ENCODE assay signal across 10 cellular contexts in the genomic region with DNA sequence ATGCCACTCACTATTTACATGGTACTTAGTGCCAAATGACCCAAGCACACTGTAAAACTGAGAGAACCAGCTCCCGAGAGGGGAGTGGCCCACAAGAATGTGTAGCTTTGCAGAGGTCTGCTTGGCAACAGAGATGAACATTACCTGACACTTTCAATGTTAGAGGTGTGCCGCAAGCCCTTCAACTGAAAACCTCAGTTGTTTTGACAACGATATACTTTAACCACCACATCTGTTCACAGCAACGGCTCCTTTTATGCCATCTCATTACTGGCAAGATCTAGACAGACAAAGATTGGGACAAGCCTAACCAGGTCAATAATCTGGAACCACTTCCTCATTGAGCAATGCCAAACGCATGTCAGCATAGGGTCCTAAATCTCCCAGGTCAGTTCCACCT. TPM values are rescaled to one million over a fixed set of nuclear protein-coding genes. Genes with fewer than 3 reads are reported as not detected.
DNase-seq lines count a peak whose midpoint lies in the region; ATAC-seq and TF ChIP-seq lines count a peak whose summit lies in the region.
"Had no signal": no experiment of that assay in that cellular context is flagged by ENCODE, and none has a peak within 500 bp of the region (broad histone marks: within the 10 kb centered on the region; RNA-seq: fewer than 3 reads in every experiment).

No MANE protein-coding gene starts in this region.

- H3K27ac Mint-ChIP-seq in Calu3 (ENCODE audit: unreplicated experiment): peak overlapping the region; percentile 61
- peak overlapping the region; percentile 70 for H3K27ac Mint-ChIP-seq in T-helper 17 cell
- no peak overlapping the region for H3K27ac Mint-ChIP-seq in nephron progenitor cell
- H3K27ac Mint-ChIP-seq in MCF 10A (ENCODE audit: low read depth, unreplicated experiment): no peak overlapping the region
- no peak overlapping the region for H3K27ac Mint-ChIP-seq in stimulated activated memory B cell treated with anti-CD40 and anti-IgM and Interleukin-4, amounts not matched to agents 10 μg/mL and 1 μg/mL and 100 μg/mL, for 72 hours

- H3K4me3 Mint-ChIP-seq in Calu3 (ENCODE audit: low read depth, unreplicated experiment) (peak overlapping the region; percentile 51), T-helper 17 cell (no peak overlapping the region), nephron progenitor cell (no peak overlapping the region), MCF 10A (ENCODE audit: unreplicated experiment) (no peak overlapping the region)
- H3K4me3 Mint-ChIP-seq in stimulated activated memory B cell treated with anti-CD40 and anti-IgM and Interleukin-4, amounts not matched to agents 10 μg/mL and 1 μg/mL and 100 μg/mL, for 72 hours: no peak overlapping the region

- BruUV-seq in Calu3 (replicated peaks; lab: Mats Ljungman, UMichigan) (no TSS peak), MCF 10A (replicated peaks; lab: Mats Ljungman, UMichigan) (no TSS peak)

- DNase-seq in Calu3 (peak; percentile 69), T-helper 17 cell (peak in 1 of 3 donors; percentile 11), left colon (peak; percentile 33 to 66), nephron progenitor cell (no peak), NCI-H2081 treated with DMSO at 0.1 percent for 48 hours (lab: John Stamatoyannopoulos, UW) (no peak), MCF 10A (ENCODE audit: unreplicated experiment) (no peak)
- DNase-seq: naive B cell, SW 1271 had no signal

- H3K27me3 Mint-ChIP-seq in Calu3 (ENCODE audit: unreplicated experiment): no peaks in the 10 kb centered on the region
- H3K27me3 Mint-ChIP-seq in T-helper 17 cell: no peaks in the 10 kb centered on the region
- no peaks in the 10 kb centered on the region for H3K27me3 Mint-ChIP-seq in nephron progenitor cell (ENCODE audit: low read depth, poor library complexity)
- no peaks in the 10 kb centered on the region for H3K27me3 Mint-ChIP-seq in MCF 10A (ENCODE audit: insufficient read depth, unreplicated experiment)
- H3K27me3 Mint-ChIP-seq in stimulated activated memory B cell treated with anti-CD40 and anti-IgM and Interleukin-4, amounts not matched to agents 10 μg/mL and 1 μg/mL and 100 μg/mL, for 72 hours: no peaks in the 10 kb centered on the region
- H3K27me3 Mint-ChIP-seq: naive B cell had no signal

- POLR2A ChIA-PET in MCF 10A (lab: Yijun Ruan, JAX): interaction anchor here (0.6 to 2.0 kb wide), 4 partner anchors 9 to 332 kb away, joined by 3 to 7 read pairs (median 4); no protein-coding TSS in a partner anchor

- H3K9me3 ChIP-seq in T-helper 17 cell (ENCODE audit: control insufficient read depth, low read length, poor library complexity, severe bottlenecking): no peaks in the 10 kb centered on the region

- no peaks in the 10 kb centered on the region for H3K36me3 Mint-ChIP-seq in Calu3 (ENCODE audit: insufficient read depth, unreplicated experiment)
- no peaks in the 10 kb centered on the region for H3K36me3 Mint-ChIP-seq in T-helper 17 cell (ENCODE audit: low read depth)
- H3K36me3 Mint-ChIP-seq in nephron progenitor cell (ENCODE audit: low read depth): no peaks in the 10 kb centered on the region
- H3K36me3 Mint-ChIP-seq in MCF 10A (ENCODE audit: insufficient read depth, unreplicated experiment): no peaks in the 10 kb centered on the region
- H3K36me3 Mint-ChIP-seq in stimulated activated memory B cell treated with anti-CD40 and anti-IgM and Interleukin-4, amounts not matched to agents 10 μg/mL and 1 μg/mL and 100 μg/mL, for 72 hours: no peaks in the 10 kb centered on the region
- H3K36me3 Mint-ChIP-seq: naive B cell had no signal

- TF ChIP-seq CTCF in Calu3 (IDR thresholded peaks at IDR 0.05; ENCODE audit: unreplicated experiment) (no peak), nephron progenitor cell (IDR thresholded peaks at IDR 0.05) (no peak), MCF 10A (IDR thresholded peaks at IDR 0.05; ENCODE audit: unreplicated experiment) (no peak)

- peak; percentile 49 for ATAC-seq in HG02610 (IDR thresholded peaks at IDR 0.05; ENCODE audit: unreplicated experiment)
- ATAC-seq in T-helper 17 cell: peak; percentile 88
- peak; percentile 92 for ATAC-seq in left colon
- ATAC-seq in stimulated activated memory B cell treated with anti-CD40 and anti-IgM and Interleukin-4, amounts not matched to agents 10 μg/mL and 1 μg/mL and 100 μg/mL, for 72 hours: no peak

- intact Hi-C loops in Calu3 (cut with micrococcal nuclease; ENCODE audit: unreplicated experiment) (no loop called here), left colon (cut with DNase I, micrococcal nuclease) (no loop called here), MCF 10A (cut with micrococcal nuclease) (no loop called here)

- H3K4me1 Mint-ChIP-seq in Calu3 (ENCODE audit: low read depth, unreplicated experiment) (peaks cover 28% of the 10 kb centered on the region), T-helper 17 cell (peaks cover 28% of the 10 kb centered on the region), nephron progenitor cell (no peaks in the 10 kb centered on the region), MCF 10A (ENCODE audit: insufficient read depth, unreplicated experiment) (peaks cover 4% of the 10 kb centered on the region)
- peaks cover 15% of the 10 kb centered on the region for H3K4me1 Mint-ChIP-seq in stimulated activated memory B cell treated with anti-CD40 and anti-IgM and Interleukin-4, amounts not matched to agents 10 μg/mL and 1 μg/mL and 100 μg/mL, for 72 hours
- H3K4me1 Mint-ChIP-seq: naive B cell had no signal

- CTCF ChIA-PET in Calu3 (lab: Charles Lee) (interaction anchor here (1.1 to 1.5 kb wide), 3 partner anchors 9 to 14 kb away, joined by 3 to 7 read pairs (median 4); no protein-coding TSS in a partner anchor), MCF 10A (lab: Yijun Ruan, JAX) (interaction anchor here (0.5 to 1.7 kb wide), 4 partner anchors 9 to 335 kb away, joined by 3 to 6 read pairs (median 3); no protein-coding TSS in a partner anchor)

- H3K9me3 Mint-ChIP-seq in Calu3 (ENCODE audit: low read depth, unreplicated experiment): no peaks in the 10 kb centered on the region
- no peaks in the 10 kb centered on the region for H3K9me3 Mint-ChIP-seq in nephron progenitor cell
- no peaks in the 10 kb centered on the region for H3K9me3 Mint-ChIP-seq in MCF 10A (ENCODE audit: unreplicated experiment)
- no peaks in the 10 kb centered on the region for H3K9me3 Mint-ChIP-seq in stimulated activated memory B cell treated with anti-CD40 and anti-IgM and Interleukin-4, amounts not matched to agents 10 μg/mL and 1 μg/mL and 100 μg/mL, for 72 hours
- H3K9me3 Mint-ChIP-seq: naive B cell had no signal

RNA-seq across cellular contexts. Expression of gene NEK10, which starts 23.7 kb away (rescaled TPM):
- total RNA-seq in Calu3 (2022) (1.7 and 2.3 TPM in 2 replicates), T-helper 17 cell (1 to 10 TPM; 1.7 to 2.3 TPM), left colon (under 1 TPM; 0.73 to 0.98 TPM), MCF 10A (2022) (0.44 and 1.1 TPM in 2 replicates)

Comparison
In these comparisons a context has a peak if more than half of its experiments do, and no peak if none do; other contexts are left out.
1. DNase-seq: peak in Calu3 (single experiment) and left colon (2 of 2); none in nephron progenitor cell (single experiment), NCI-H2081 treated with DMSO at 0.1 percent for 48 hours (single experiment) and MCF 10A (single experiment).
2. H3K27ac Mint-ChIP-seq: peak in Calu3 (single experiment) and T-helper 17 cell (single experiment); none in nephron progenitor cell (single experiment), MCF 10A (single experiment) and stimulated activated memory B cell treated with anti-CD40 and anti-IgM and Interleukin-4, amounts not matched to agents 10 μg/mL and 1 μg/mL and 100 μg/mL, for 72 hours (single experiment).